In the genomic region with DNA sequence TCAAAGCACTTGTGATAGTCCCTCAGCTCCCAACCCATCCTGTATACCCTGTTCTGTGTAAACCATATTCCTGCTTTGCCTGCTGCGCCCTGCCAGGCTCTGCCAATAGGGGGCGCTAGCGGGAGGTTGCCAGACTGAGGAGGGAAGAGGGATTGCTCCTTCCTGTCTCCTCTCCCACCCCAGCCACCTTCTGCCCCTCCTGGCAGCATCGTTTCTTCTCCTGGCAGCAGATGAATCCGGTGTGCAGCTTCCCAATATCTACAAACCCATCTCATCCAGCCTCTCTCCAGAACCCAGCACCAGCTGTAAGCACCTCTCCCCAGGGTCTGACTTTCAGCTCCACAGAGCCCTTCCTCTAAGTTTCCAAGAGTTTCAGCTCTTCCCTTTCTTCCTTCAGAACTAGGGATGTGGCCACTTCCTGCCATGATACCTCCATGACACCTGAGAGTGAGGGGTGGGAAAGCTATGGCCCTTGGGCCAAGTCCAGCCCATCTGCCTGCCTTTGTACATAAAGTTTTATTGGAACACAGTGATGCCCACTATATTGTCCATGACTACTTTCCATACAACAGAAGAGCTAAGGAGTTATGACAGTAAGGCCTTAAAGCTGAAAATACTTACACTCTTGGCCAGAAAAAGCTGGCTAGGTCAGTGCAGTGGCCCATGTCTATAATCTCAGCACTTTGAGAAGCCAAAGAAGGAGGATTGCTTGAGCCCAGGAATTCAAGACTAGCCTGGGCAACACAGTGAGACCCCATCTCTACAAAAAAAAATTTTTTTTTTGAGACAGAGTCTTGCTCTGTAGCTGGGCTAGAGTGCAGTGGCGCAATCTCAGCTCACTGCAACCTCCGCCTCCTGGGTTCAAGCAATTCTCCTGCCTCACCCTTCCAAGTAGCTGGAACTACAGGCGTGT, we compare ENCODE assay signal across 11 cellular contexts. TPM values are rescaled to one million over a fixed set of nuclear protein-coding genes. Genes with fewer than 3 reads are reported as not detected.
DNase-seq lines count a peak whose midpoint lies in the region; ATAC-seq, FAIRE-seq and TF ChIP-seq lines count a peak whose summit lies in the region.
"Had no signal": no experiment of that assay in that cellular context is flagged by ENCODE, and none has a peak within 500 bp of the region (broad histone marks: within the 10 kb centered on the region; RNA-seq: fewer than 3 reads in every experiment).

No MANE protein-coding gene starts in this region.

- H3K4me3 ChIP-seq in left ventricle myocardium inferior (no peak overlapping the region), fibroblast of mammary gland (ENCODE audit: control insufficient read depth, low read depth, low read length) (no peak overlapping the region)
- H3K4me3 ChIP-seq: uterus had no signal

- TF ChIP-seq CTCF in left ventricle myocardium inferior (IDR thresholded peaks at IDR 0.05; ENCODE audit: borderline replicate concordance) (peak; percentile 39), fibroblast of mammary gland (conservative IDR thresholded peaks at IDR 0.05; ENCODE audit: control insufficient read depth, insufficient read depth, low read depth, low read length) (peak; percentile 59)

- no peak for FAIRE-seq in urothelium cell line (lab: Jason Lieb, UNC)
- no peak for FAIRE-seq in GM12892 (lab: Jason Lieb, UNC)

- no peak for DNase-seq in left ventricle myocardium inferior
- no peak for DNase-seq in left cardiac atrium
- no peak for DNase-seq in fibroblast of mammary gland (ENCODE audit: low read depth)
- peak; percentile 43 for DNase-seq in urothelium cell line (ENCODE audit: low spot score)
- no peak for DNase-seq in A172 (ENCODE audit: low spot score)
- DNase-seq in GM12892 (ENCODE audit: insufficient read length): no peak
- DNase-seq: uterus had no signal

- no peaks in the 10 kb centered on the region for H3K9me3 ChIP-seq in left ventricle myocardium inferior (replicated peaks)
- H3K9me3 ChIP-seq: uterus had no signal

- intact Hi-C loops in left ventricle myocardium inferior (cut with micrococcal nuclease): no loop called here
- intact Hi-C loops in left cardiac atrium (cut with DNase I): no loop called here

- TF ChIP-seq POLR2A in GM12892 (IDR thresholded peaks at IDR 0.05; ENCODE audit: low read depth, low read length): no peak

- peaks cover 16% of the 10 kb centered on the region for H3K4me1 ChIP-seq in left ventricle myocardium inferior
- H3K4me1 ChIP-seq: uterus had no signal

- ATAC-seq in left cardiac atrium (no peak), SK-N-SH treated with all-trans-retinoic acid at 6 μM for 48 hours (0 out of 3 replicates have a peak, but pooled peaks have one; percentile 33), HG03342 (IDR thresholded peaks at IDR 0.05; ENCODE audit: unreplicated experiment) (no peak)
- ATAC-seq: left colon, T-cell had no signal

- peaks cover 31% of the 10 kb centered on the region for H3K27me3 ChIP-seq in left ventricle myocardium inferior (ENCODE audit: low read depth)
- H3K27me3 ChIP-seq: uterus had no signal

- no peaks in the 10 kb centered on the region for H3K36me3 ChIP-seq in left ventricle myocardium inferior
- H3K36me3 ChIP-seq: uterus had no signal

- no peak overlapping the region for H3K27ac ChIP-seq in left ventricle myocardium inferior (replicated peaks)
- H3K27ac ChIP-seq: uterus had no signal

TF ChIP-seq in SK-N-SH treated with all-trans-retinoic acid at 6 μM for 48 hours, 23 proteins besides CTCF, POLR2A, EP300 and RAD21:
- no peak for TF ChIP-seq OSR1 (CRISPR knock-in tag; IDR thresholded peaks at IDR 0.05)
- TF ChIP-seq PPARA (CRISPR knock-in tag; IDR thresholded peaks at IDR 0.05; ENCODE audit: borderline replicate concordance): no peak
- TF ChIP-seq, protein P1, sequence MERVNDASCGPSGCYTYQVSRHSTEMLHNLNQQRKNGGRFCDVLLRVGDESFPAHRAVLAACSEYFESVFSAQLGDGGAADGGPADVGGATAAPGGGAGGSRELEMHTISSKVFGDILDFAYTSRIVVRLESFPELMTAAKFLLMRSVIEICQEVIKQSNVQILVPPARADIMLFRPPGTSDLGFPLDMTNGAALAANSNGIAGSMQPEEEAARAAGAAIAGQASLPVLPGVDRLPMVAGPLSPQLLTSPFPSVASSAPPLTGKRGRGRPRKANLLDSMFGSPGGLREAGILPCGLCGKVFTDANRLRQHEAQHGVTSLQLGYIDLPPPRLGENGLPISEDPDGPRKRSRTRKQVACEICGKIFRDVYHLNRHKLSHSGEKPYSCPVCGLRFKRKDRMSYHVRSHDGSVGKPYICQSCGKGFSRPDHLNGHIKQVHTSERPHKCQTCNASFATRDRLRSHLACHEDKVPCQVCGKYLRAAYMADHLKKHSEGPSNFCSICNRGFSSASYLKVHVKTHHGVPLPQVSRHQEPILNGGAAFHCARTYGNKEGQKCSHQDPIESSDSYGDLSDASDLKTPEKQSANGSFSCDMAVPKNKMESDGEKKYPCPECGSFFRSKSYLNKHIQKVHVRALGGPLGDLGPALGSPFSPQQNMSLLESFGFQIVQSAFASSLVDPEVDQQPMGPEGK (CRISPR knock-in tag; IDR thresholded peaks at IDR 0.05; ENCODE audit: borderline replicate concordance): no peak
- no peak for TF ChIP-seq ISL1 (CRISPR knock-in tag; IDR thresholded peaks at IDR 0.05)
- TF ChIP-seq, protein P2, sequence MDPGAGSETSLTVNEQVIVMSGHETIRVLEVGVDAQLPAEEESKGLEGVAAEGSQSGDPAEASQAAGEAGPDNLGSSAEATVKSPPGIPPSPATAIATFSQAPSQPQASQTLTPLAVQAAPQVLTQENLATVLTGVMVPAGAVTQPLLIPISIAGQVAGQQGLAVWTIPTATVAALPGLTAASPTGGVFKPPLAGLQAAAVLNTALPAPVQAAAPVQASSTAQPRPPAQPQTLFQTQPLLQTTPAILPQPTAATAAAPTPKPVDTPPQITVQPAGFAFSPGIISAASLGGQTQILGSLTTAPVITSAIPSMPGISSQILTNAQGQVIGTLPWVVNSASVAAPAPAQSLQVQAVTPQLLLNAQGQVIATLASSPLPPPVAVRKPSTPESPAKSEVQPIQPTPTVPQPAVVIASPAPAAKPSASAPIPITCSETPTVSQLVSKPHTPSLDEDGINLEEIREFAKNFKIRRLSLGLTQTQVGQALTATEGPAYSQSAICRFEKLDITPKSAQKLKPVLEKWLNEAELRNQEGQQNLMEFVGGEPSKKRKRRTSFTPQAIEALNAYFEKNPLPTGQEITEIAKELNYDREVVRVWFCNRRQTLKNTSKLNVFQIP (CRISPR knock-in tag; IDR thresholded peaks at IDR 0.05; ENCODE audit: borderline replicate concordance, low read depth): no peak
- TF ChIP-seq, protein P3, sequence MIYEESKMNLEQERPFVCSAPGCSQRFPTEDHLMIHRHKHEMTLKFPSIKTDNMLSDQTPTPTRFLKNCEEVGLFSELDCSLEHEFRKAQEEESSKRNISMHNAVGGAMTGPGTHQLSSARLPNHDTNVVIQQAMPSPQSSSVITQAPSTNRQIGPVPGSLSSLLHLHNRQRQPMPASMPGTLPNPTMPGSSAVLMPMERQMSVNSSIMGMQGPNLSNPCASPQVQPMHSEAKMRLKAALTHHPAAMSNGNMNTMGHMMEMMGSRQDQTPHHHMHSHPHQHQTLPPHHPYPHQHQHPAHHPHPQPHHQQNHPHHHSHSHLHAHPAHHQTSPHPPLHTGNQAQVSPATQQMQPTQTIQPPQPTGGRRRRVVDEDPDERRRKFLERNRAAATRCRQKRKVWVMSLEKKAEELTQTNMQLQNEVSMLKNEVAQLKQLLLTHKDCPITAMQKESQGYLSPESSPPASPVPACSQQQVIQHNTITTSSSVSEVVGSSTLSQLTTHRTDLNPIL (CRISPR knock-in tag; IDR thresholded peaks at IDR 0.05; ENCODE audit: low read depth): no peak
- TF ChIP-seq, protein P4, sequence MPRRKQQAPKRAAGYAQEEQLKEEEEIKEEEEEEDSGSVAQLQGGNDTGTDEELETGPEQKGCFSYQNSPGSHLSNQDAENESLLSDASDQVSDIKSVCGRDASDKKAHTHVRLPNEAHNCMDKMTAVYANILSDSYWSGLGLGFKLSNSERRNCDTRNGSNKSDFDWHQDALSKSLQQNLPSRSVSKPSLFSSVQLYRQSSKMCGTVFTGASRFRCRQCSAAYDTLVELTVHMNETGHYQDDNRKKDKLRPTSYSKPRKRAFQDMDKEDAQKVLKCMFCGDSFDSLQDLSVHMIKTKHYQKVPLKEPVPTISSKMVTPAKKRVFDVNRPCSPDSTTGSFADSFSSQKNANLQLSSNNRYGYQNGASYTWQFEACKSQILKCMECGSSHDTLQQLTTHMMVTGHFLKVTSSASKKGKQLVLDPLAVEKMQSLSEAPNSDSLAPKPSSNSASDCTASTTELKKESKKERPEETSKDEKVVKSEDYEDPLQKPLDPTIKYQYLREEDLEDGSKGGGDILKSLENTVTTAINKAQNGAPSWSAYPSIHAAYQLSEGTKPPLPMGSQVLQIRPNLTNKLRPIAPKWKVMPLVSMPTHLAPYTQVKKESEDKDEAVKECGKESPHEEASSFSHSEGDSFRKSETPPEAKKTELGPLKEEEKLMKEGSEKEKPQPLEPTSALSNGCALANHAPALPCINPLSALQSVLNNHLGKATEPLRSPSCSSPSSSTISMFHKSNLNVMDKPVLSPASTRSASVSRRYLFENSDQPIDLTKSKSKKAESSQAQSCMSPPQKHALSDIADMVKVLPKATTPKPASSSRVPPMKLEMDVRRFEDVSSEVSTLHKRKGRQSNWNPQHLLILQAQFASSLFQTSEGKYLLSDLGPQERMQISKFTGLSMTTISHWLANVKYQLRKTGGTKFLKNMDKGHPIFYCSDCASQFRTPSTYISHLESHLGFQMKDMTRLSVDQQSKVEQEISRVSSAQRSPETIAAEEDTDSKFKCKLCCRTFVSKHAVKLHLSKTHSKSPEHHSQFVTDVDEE (CRISPR knock-in tag; IDR thresholded peaks at IDR 0.05): no peak
- TF ChIP-seq ZNF565 (CRISPR knock-in tag; conservative IDR thresholded peaks at IDR 0.05; ENCODE audit: low read depth): no peak
- no peak for TF ChIP-seq ARNTL (CRISPR knock-in tag; IDR thresholded peaks at IDR 0.05; ENCODE audit: borderline replicate concordance, low read depth)
- TF ChIP-seq ZFP3 (CRISPR knock-in tag; IDR thresholded peaks at IDR 0.05): no peak

RNA-seq across cellular contexts. Expression of a gene that starts 34.5 kb away (rescaled TPM):
- total RNA-seq in left ventricle myocardium inferior (375 TPM), left cardiac atrium (100 to 1,000 TPM; 235 to 274 TPM)
- total RNA-seq in A172 (2014; rRNA removed; shearing (Covaris generic)): 0.76 and 0.86 TPM in 2 replicates
- polyA plus RNA-seq in GM12892 (2012; ENCODE audit: missing spikeins): 3.3 TPM

RNA-seq across cellular contexts. Expression of a gene that starts 41.4 kb away (rescaled TPM):
- total RNA-seq in left ventricle myocardium inferior (2.1 TPM), left cardiac atrium (10 to 100 TPM; 12.0 to 12.6 TPM)
- total RNA-seq in A172 (2014; rRNA removed; shearing (Covaris generic)): 0.76 and 1.9 TPM in 2 replicates
- not detected for polyA plus RNA-seq in GM12892 (2012; ENCODE audit: missing spikeins)

RNA-seq across cellular contexts. Expression of a gene that starts 47.4 kb away (rescaled TPM):
- total RNA-seq in left ventricle myocardium inferior: 7.1 TPM
- 1 to 10 TPM; 8.3 to 9.1 TPM for total RNA-seq in left cardiac atrium
- total RNA-seq in A172 (2014; rRNA removed; shearing (Covaris generic)): 24.4 and 26.8 TPM in 2 replicates
- polyA plus RNA-seq in GM12892 (2012; ENCODE audit: missing spikeins): 3.2 TPM

Comparison
In these comparisons a context has a peak if more than half of its experiments do, and no peak if none do; other contexts are left out.
1. RNA of a gene that starts 34.5 kb away (total RNA-seq): 375 TPM in left ventricle myocardium inferior (single experiment) and 235 to 274 TPM in left cardiac atrium; 0.76 to 0.86 TPM in A172; every median in the first group is over 100 times any median in the second.